8 cellular contexts compared by ENCODE assay signal in the genomic region with DNA sequence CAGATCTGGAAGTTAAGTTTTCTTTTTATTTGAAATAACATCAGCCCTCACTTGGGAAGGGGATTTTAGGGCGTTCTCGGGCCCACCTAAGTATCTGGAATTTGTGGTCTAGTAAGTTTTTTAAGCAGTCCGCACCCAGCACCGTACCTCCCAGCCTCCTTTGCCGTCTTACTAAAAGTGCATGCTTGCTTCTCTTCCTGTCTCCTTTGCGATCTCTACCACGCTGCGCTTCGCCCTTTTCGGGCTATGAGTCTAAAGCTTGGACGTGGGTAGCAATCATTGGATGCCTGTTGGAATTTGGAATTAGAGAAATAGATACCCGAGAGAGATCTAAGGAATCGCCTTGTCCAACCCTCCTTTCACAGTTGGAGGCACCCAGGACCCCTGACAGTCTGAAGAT.
DNase-seq lines count a peak whose midpoint lies in the region; ATAC-seq and TF ChIP-seq lines count a peak whose summit lies in the region.

No MANE protein-coding gene starts in this region.

- TF ChIP-seq CTCF in C4-2B (conservative IDR thresholded peaks at IDR 0.05) (no peak), RWPE1 (conservative IDR thresholded peaks at IDR 0.05; ENCODE audit: low read depth) (no peak), fibroblast of mammary gland (conservative IDR thresholded peaks at IDR 0.05; ENCODE audit: control insufficient read depth, insufficient read depth, low read depth, low read length) (no peak)

- H3K9me3 ChIP-seq in neuron (ENCODE audit: low read length) = no peaks in the 10 kb centered on the region

- peaks cover 5% of the 10 kb centered on the region for H3K4me1 ChIP-seq in neuron (ENCODE audit: insufficient read depth, low read length)

- H2AFZ ChIP-seq in neuron (ENCODE audit: low read depth, low read length) = peak overlapping the region; percentile 9

- H3K36me3 ChIP-seq in neuron (ENCODE audit: insufficient read depth, low read length) = no peaks in the 10 kb centered on the region

- ATAC-seq in GM18858 (IDR thresholded peaks at IDR 0.05; ENCODE audit: unreplicated experiment) (no peak), HG02981 (IDR thresholded peaks at IDR 0.05; ENCODE audit: unreplicated experiment) (no peak), HG02885 (IDR thresholded peaks at IDR 0.05; ENCODE audit: poor library complexity, unreplicated experiment) (no peak)

- H3K27ac ChIP-seq in C4-2B (peak overlapping the region; percentile 56; the same call in 1 of the 2 replicates), RWPE1 (peak overlapping the region; percentile 88)

- H3K4me3 ChIP-seq in fibroblast of mammary gland (ENCODE audit: control insufficient read depth, low read depth, low read length) = peak overlapping the region; percentile 69
- H3K4me3 ChIP-seq in neuron (ENCODE audit: low read length) = peak overlapping the region; percentile 50

- POLR2A ChIA-PET in RWPE1 (lab: Yijun Ruan, JAX; ENCODE audit: low non-redundant PET) = interaction anchor here (0.6 kb wide), 1 partner anchor 18 kb away, joined by 3 read pairs; no protein-coding TSS in a partner anchor

- CTCF ChIA-PET in RWPE1 (lab: Yijun Ruan, JAX) = interaction anchor here (0.6 to 2.4 kb wide), 5 partner anchors 105 to 396 kb away, joined by 3 to 7 read pairs (median 3); no protein-coding TSS in a partner anchor

- H3K27me3 ChIP-seq in neuron (ENCODE audit: insufficient read depth, low read length) = peaks cover 37% of the 10 kb centered on the region

- DNase-seq in RWPE1 (ENCODE audit: low spot score) (peak; percentile 61), fibroblast of mammary gland (ENCODE audit: low read depth) (no peak), NCI-H2196 treated with DMSO at 0.1 percent for 48 hours (lab: John Stamatoyannopoulos, UW; ENCODE audit: unreplicated experiment) (no peak)
